Comparison of ENCODE assay signal across 8 cellular contexts in genomic region chr9:129802833-129803678, GRCh38.
DNase-seq lines count a peak whose midpoint lies in the region; ATAC-seq and TF ChIP-seq lines count a peak whose summit lies in the region.

TOR1B (plus strand) TSS chr9:129803184; CDS start chr9:129803213, 29 bp downstream.

- DNase-seq in AG09309 (ENCODE audit: low read depth) (peak; percentile 41), NCI-H446 (lab: John Stamatoyannopoulos, UW) (peak; percentile 55 to 89), islet precursor cell (peak; percentile 97)
- peak; percentile 95 for DNase-seq in central memory CD8-positive, alpha-beta T cell (ENCODE audit: low spot score in 2 of 2)
- DNase-seq in stimulated activated CD4-positive, alpha-beta T cell treated with anti-CD3 and anti-CD28 coated beads, Interleukin-12 subunit alpha, Interleukin-12 subunit beta, amount 100 ng/mL, for 4 hours: peak; percentile 91

- peak within 1 kb of the TSS; percentile 88 for H3K27ac Mint-ChIP-seq in central memory CD8-positive, alpha-beta T cell (ENCODE audit: low read depth)

- no peaks in the 10 kb centered on the region for H3K9me3 Mint-ChIP-seq in central memory CD8-positive, alpha-beta T cell

- peaks cover 26% of the 10 kb centered on the region for H3K36me3 Mint-ChIP-seq in central memory CD8-positive, alpha-beta T cell (ENCODE audit: insufficient read depth)

- H3K4me1 Mint-ChIP-seq in central memory CD8-positive, alpha-beta T cell: peaks cover 10% of the 10 kb centered on the region

- H3K27me3 Mint-ChIP-seq in central memory CD8-positive, alpha-beta T cell: no peaks in the 10 kb centered on the region

- peak within 1 kb of the TSS; percentile 87 for H3K4me3 Mint-ChIP-seq in central memory CD8-positive, alpha-beta T cell

- TF ChIP-seq CTCF in AG09309 (IDR thresholded peaks at IDR 0.05; ENCODE audit: control insufficient read depth, insufficient read depth, low read depth, low read length, missing control alignments): no peak

- ATAC-seq in GM19025 (IDR thresholded peaks at IDR 0.05; ENCODE audit: low read depth, unreplicated experiment): peak; percentile 88
- ATAC-seq in HG03342 (IDR thresholded peaks at IDR 0.05; ENCODE audit: unreplicated experiment): peak; percentile 93
- ATAC-seq in activated CD4-positive, CD25-positive, alpha-beta regulatory T cell treated with anti-CD3 and anti-CD28 coated beads, Interleukin-2, amount 50 U/mL, for 24 hours: peak; percentile 94
- peak; percentile 93 for ATAC-seq in central memory CD8-positive, alpha-beta T cell (replicated peaks; ENCODE audit: extremely low read depth, poor library complexity, severe bottlenecking)

- H3K4me3 ChIP-seq in AG09309 (ENCODE audit: control insufficient read depth, low read depth, low read length): peak within 1 kb of the TSS; percentile 75

Comparison
In these comparisons a context has a peak if more than half of its experiments do, and no peak if none do; other contexts are left out.
1. Peak in every context shown above with its lines: DNase-seq, ATAC-seq and H3K4me3 ChIP-seq.
2. DNase-seq: peak in every context shown above with its lines; median percentile 97 in islet precursor cell; 95 in central memory CD8-positive, alpha-beta T cell; 91 in stimulated activated CD4-positive, alpha-beta T cell treated with anti-CD3 and anti-CD28 coated beads, Interleukin-12 subunit alpha, Interleukin-12 subunit beta, amount 100 ng/mL, for 4 hours; 72 in NCI-H446; 41 in AG09309.